ENCODE assay signal across 1 cellular context in genomic region chr5:177022386-177023246, GRCh38.
TF ChIP-seq lines count a peak whose summit lies in the region.

ZNF346 (plus strand) TSS chr5:177022696; CDS start chr5:177022739, 43 bp downstream.

TF ChIP-seq in HEK293, 187 proteins besides CTCF, POLR2A, EP300 and RAD21 (continued from another document and continues in another):
- 0 out of 2 replicates have a peak, but pooled peaks have one; percentile 81 for TF ChIP-seq ZSCAN5A (tag by site-specific recombination; IDR thresholded peaks at IDR 0.05)
- peak; percentile 67 for TF ChIP-seq ZNF660 (tag by site-specific recombination; IDR thresholded peaks at IDR 0.05)
- no peak for TF ChIP-seq ZNF621 (tag by site-specific recombination; IDR thresholded peaks at IDR 0.05)
- TF ChIP-seq OVOL3 (tag by site-specific recombination; IDR thresholded peaks at IDR 0.05) = 0 out of 2 replicates have a peak, but pooled peaks have one; percentile 54
- no peak for TF ChIP-seq GLI2 (tag by site-specific recombination; IDR thresholded peaks at IDR 0.05; ENCODE audit: borderline replicate concordance, low read depth)
- TF ChIP-seq ZNF433 (tag by site-specific recombination; IDR thresholded peaks at IDR 0.05; ENCODE audit: low read depth) = no peak
- TF ChIP-seq ZNF155 (tag by site-specific recombination; IDR thresholded peaks at IDR 0.05) = no peak
- TF ChIP-seq ZNF404 (tag by site-specific recombination; IDR thresholded peaks at IDR 0.05) = no peak
- TF ChIP-seq ZNF202 (tag by site-specific recombination; IDR thresholded peaks at IDR 0.05; ENCODE audit: borderline replicate concordance) = no peak
- TF ChIP-seq ZBTB6 (tag by site-specific recombination; IDR thresholded peaks at IDR 0.05) = peak; percentile 94
- peak; percentile 40; the same call in 1 of the 2 replicates for TF ChIP-seq ZSCAN4 (tag by site-specific recombination; IDR thresholded peaks at IDR 0.05)
- peak; percentile 44 for TF ChIP-seq ZFP69B (tag by site-specific recombination; IDR thresholded peaks at IDR 0.05)
- TF ChIP-seq ZFHX2 (tag by site-specific recombination; conservative IDR thresholded peaks at IDR 0.05) = peak; percentile 4; the same call in 1 of the 2 replicates
- TF ChIP-seq ZNF114 (tag by site-specific recombination; IDR thresholded peaks at IDR 0.05) = no peak
- TF ChIP-seq ZNF473 (tag by site-specific recombination; IDR thresholded peaks at IDR 0.05) = no peak
- TF ChIP-seq ZBTB7A (tag by site-specific recombination; IDR thresholded peaks at IDR 0.05; ENCODE audit: low read depth) = peak; percentile 85; the same call in 1 of the 2 replicates
- no peak for TF ChIP-seq BCL11A (tag by site-specific recombination; IDR thresholded peaks at IDR 0.05; ENCODE audit: low read depth)
- no peak for TF ChIP-seq WT1 (tag by site-specific recombination; IDR thresholded peaks at IDR 0.05)
- no peak for TF ChIP-seq PRDM1 (tag by site-specific recombination; IDR thresholded peaks at IDR 0.05)
- no peak for TF ChIP-seq ZNF280C (tag by site-specific recombination; IDR thresholded peaks at IDR 0.05)
- no peak for TF ChIP-seq ZBTB44 (tag by site-specific recombination; IDR thresholded peaks at IDR 0.05)
- no peak for TF ChIP-seq ZNF350 (tag by site-specific recombination; IDR thresholded peaks at IDR 0.05)
- no peak for TF ChIP-seq ZNF514 (tag by site-specific recombination; IDR thresholded peaks at IDR 0.05)
- no peak for TF ChIP-seq ZNF248 (tag by site-specific recombination; IDR thresholded peaks at IDR 0.05)
- no peak; the same call in none of the 2 replicates for TF ChIP-seq ZNF76 (tag by site-specific recombination; IDR thresholded peaks at IDR 0.05; ENCODE audit: borderline replicate concordance, low read depth)
- TF ChIP-seq ZNF549 (tag by site-specific recombination; IDR thresholded peaks at IDR 0.05) = no peak
- peak; percentile 33; the same call in 1 of the 2 replicates for TF ChIP-seq SP2 (tag by site-specific recombination; IDR thresholded peaks at IDR 0.05)
- no peak for TF ChIP-seq ZNF704 (tag by site-specific recombination; IDR thresholded peaks at IDR 0.05)
- 0 out of 2 replicates have a peak, but pooled peaks have one; percentile 16 for TF ChIP-seq KLF17 (tag by site-specific recombination; IDR thresholded peaks at IDR 0.05)
- TF ChIP-seq ZNF843 (tag by site-specific recombination; IDR thresholded peaks at IDR 0.05) = peak; percentile 49; the same call in 1 of the 2 replicates
- no peak for TF ChIP-seq ZNF146 (tag by site-specific recombination; IDR thresholded peaks at IDR 0.05)
- no peak for TF ChIP-seq ZFP41 (tag by site-specific recombination; IDR thresholded peaks at IDR 0.05; ENCODE audit: borderline replicate concordance)
- TF ChIP-seq TCF7L2 (IDR thresholded peaks at IDR 0.05; ENCODE audit: borderline replicate concordance, low read depth, low read length) = no peak
- no peak for TF ChIP-seq ZNF837 (tag by site-specific recombination; IDR thresholded peaks at IDR 0.05)
- peak; percentile 70 for TF ChIP-seq PATZ1 (tag by site-specific recombination; IDR thresholded peaks at IDR 0.05)
- no peak for TF ChIP-seq TRIM28 (IDR thresholded peaks at IDR 0.05; ENCODE audit: borderline replicate concordance, low read length)
- TF ChIP-seq ZNF394 (tag by site-specific recombination; IDR thresholded peaks at IDR 0.05; ENCODE audit: borderline replicate concordance) = peak; percentile 86; the same call in 1 of the 2 replicates
- peak; percentile 96 for TF ChIP-seq ZBTB1 (tag by site-specific recombination; IDR thresholded peaks at IDR 0.05)
- TF ChIP-seq FEZF1 (tag by site-specific recombination; IDR thresholded peaks at IDR 0.05) = 0 out of 2 replicates have a peak, but pooled peaks have one; percentile 5
- 0 out of 2 replicates have a peak, but pooled peaks have one; percentile 19 for TF ChIP-seq ZNF18 (tag by site-specific recombination; IDR thresholded peaks at IDR 0.05)
- no peak for TF ChIP-seq ZNF157 (tag by site-specific recombination; IDR thresholded peaks at IDR 0.05)
- TF ChIP-seq OSR2 (tag by site-specific recombination; IDR thresholded peaks at IDR 0.05) = peak; percentile 73
- TF ChIP-seq REPIN1 (tag by site-specific recombination; IDR thresholded peaks at IDR 0.05; ENCODE audit: low read depth) = no peak
- TF ChIP-seq ZSCAN23 (tag by site-specific recombination; IDR thresholded peaks at IDR 0.05) = no peak
- TF ChIP-seq MZF1 (tag by site-specific recombination; IDR thresholded peaks at IDR 0.05; ENCODE audit: borderline replicate concordance) = no peak
- TF ChIP-seq ZNF398 (tag by site-specific recombination; IDR thresholded peaks at IDR 0.05) = peak; percentile 30; the same call in 1 of the 2 replicates
- no peak for TF ChIP-seq ZNF26 (tag by site-specific recombination; IDR thresholded peaks at IDR 0.05)
- no peak for TF ChIP-seq ZNF707 (tag by site-specific recombination; IDR thresholded peaks at IDR 0.05)
